1 cellular context compared by ENCODE assay signal in the genomic region with DNA sequence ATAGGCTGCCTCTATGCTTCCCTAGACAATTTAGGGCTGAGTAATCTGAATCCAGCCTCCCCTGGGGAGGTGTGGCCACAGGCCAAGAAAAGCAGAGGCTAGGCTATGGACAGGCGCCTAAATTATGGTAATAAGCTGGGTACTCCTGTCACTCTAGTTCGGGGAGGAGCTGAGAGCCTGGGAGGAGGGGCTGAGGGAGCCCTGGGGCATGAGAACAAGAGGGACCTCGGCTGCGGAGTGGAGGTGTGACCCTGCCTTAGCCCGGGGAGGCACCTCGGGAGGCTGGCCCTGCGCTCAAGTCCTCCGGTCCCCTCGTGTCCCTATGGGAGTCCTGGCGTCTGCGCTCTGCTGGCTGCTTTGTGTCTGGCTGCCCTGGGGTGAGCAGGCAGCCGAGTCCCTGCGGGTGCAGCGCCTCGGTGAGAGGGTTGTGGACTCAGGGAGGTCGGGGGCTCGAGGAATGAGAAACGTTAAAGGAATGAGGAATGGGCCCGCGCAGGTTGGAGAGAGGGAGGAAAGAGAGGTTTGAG.
A peak's percentile ranks its signal among the peaks of the same experiment; 100 is the strongest.
TF ChIP-seq lines count a peak whose summit lies in the region.

OTOG (plus strand) TSS at position 209 of the 527 bp plus-strand sequence; CDS start at position 323, 114 bp downstream.

TF ChIP-seq in HEK293, 187 proteins besides CTCF, POLR2A, EP300 and RAD21 (continued from another document):
- TF ChIP-seq, protein P1, sequence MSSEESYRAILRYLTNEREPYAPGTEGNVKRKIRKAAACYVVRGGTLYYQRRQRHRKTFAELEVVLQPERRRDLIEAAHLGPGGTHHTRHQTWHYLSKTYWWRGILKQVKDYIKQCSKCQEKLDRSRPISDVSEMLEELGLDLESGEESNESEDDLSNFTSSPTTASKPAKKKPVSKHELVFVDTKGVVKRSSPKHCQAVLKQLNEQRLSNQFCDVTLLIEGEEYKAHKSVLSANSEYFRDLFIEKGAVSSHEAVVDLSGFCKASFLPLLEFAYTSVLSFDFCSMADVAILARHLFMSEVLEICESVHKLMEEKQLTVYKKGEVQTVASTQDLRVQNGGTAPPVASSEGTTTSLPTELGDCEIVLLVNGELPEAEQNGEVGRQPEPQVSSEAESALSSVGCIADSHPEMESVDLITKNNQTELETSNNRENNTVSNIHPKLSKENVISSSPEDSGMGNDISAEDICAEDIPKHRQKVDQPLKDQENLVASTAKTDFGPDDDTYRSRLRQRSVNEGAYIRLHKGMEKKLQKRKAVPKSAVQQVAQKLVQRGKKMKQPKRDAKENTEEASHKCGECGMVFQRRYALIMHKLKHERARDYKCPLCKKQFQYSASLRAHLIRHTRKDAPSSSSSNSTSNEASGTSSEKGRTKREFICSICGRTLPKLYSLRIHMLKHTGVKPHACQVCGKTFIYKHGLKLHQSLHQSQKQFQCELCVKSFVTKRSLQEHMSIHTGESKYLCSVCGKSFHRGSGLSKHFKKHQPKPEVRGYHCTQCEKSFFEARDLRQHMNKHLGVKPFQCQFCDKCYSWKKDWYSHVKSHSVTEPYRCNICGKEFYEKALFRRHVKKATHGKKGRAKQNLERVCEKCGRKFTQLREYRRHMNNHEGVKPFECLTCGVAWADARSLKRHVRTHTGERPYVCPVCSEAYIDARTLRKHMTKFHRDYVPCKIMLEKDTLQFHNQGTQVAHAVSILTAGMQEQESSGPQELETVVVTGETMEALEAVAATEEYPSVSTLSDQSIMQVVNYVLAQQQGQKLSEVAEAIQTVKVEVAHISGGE (tag by site-specific recombination; conservative IDR thresholded peaks at IDR 0.05; ENCODE audit: low read depth) = no peak
- TF ChIP-seq, protein P2, sequence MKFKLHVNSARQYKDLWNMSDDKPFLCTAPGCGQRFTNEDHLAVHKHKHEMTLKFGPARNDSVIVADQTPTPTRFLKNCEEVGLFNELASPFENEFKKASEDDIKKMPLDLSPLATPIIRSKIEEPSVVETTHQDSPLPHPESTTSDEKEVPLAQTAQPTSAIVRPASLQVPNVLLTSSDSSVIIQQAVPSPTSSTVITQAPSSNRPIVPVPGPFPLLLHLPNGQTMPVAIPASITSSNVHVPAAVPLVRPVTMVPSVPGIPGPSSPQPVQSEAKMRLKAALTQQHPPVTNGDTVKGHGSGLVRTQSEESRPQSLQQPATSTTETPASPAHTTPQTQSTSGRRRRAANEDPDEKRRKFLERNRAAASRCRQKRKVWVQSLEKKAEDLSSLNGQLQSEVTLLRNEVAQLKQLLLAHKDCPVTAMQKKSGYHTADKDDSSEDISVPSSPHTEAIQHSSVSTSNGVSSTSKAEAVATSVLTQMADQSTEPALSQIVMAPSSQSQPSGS (tag by site-specific recombination; IDR thresholded peaks at IDR 0.05; ENCODE audit: low read depth) = no peak
- TF ChIP-seq TCF7L2 (IDR thresholded peaks at IDR 0.05; ENCODE audit: borderline replicate concordance, low read depth, low read length) (no peak), ZFHX2 (tag by site-specific recombination; conservative IDR thresholded peaks at IDR 0.05) (no peak), EGR2 (tag by site-specific recombination; IDR thresholded peaks at IDR 0.05; ENCODE audit: low read depth) (no peak), ZNF423 (tag by site-specific recombination; IDR thresholded peaks at IDR 0.05) (0 out of 2 replicates have a peak, but pooled peaks have one; percentile 34), ZBTB48 (tag by site-specific recombination; IDR thresholded peaks at IDR 0.05) (peak; percentile 74), SCRT2 (tag by site-specific recombination; IDR thresholded peaks at IDR 0.05) (no peak), PATZ1 (tag by site-specific recombination; IDR thresholded peaks at IDR 0.05) (peak; percentile 61; the same call in 1 of the 2 replicates), ZNF529 (tag by site-specific recombination; IDR thresholded peaks at IDR 0.05; ENCODE audit: insufficient replicate concordance) (peak; percentile 86), ZNF184 (tag by site-specific recombination; IDR thresholded peaks at IDR 0.05) (no peak), SCRT1 (tag by site-specific recombination; IDR thresholded peaks at IDR 0.05; ENCODE audit: borderline replicate concordance) (no peak), ZNF701 (tag by site-specific recombination; IDR thresholded peaks at IDR 0.05) (no peak), ZNF398 (tag by site-specific recombination; IDR thresholded peaks at IDR 0.05) (no peak), ZNF394 (tag by site-specific recombination; IDR thresholded peaks at IDR 0.05; ENCODE audit: borderline replicate concordance) (peak; percentile 29; the same call in 1 of the 2 replicates), TRIM28 (IDR thresholded peaks at IDR 0.05; ENCODE audit: borderline replicate concordance, low read length) (0 out of 2 replicates have a peak, but pooled peaks have one; percentile 39), SP7 (tag by site-specific recombination; IDR thresholded peaks at IDR 0.05) (peak; percentile 41), GLIS2 (tag by site-specific recombination; IDR thresholded peaks at IDR 0.05) (peak; percentile 71), ZXDB (tag by site-specific recombination; IDR thresholded peaks at IDR 0.05) (no peak), ZNF280C (tag by site-specific recombination; IDR thresholded peaks at IDR 0.05) (no peak), ZSCAN4 (tag by site-specific recombination; IDR thresholded peaks at IDR 0.05) (no peak), ZNF2 (tag by site-specific recombination; IDR thresholded peaks at IDR 0.05) (no peak; the same call in 1 of the 2 replicates), ZNF510 (tag by site-specific recombination; IDR thresholded peaks at IDR 0.05; ENCODE audit: insufficient replicate concordance) (no peak), MEIS1 (CRISPR knock-in tag; IDR thresholded peaks at IDR 0.05; ENCODE audit: borderline replicate concordance) (no peak), ZNF362 (tag by site-specific recombination; IDR thresholded peaks at IDR 0.05) (no peak), ZNF561 (tag by site-specific recombination; IDR thresholded peaks at IDR 0.05; ENCODE audit: borderline replicate concordance) (peak; percentile 43; the same call in 1 of the 2 replicates), ZNF660 (tag by site-specific recombination; IDR thresholded peaks at IDR 0.05) (no peak)
- TF ChIP-seq, protein P3, sequence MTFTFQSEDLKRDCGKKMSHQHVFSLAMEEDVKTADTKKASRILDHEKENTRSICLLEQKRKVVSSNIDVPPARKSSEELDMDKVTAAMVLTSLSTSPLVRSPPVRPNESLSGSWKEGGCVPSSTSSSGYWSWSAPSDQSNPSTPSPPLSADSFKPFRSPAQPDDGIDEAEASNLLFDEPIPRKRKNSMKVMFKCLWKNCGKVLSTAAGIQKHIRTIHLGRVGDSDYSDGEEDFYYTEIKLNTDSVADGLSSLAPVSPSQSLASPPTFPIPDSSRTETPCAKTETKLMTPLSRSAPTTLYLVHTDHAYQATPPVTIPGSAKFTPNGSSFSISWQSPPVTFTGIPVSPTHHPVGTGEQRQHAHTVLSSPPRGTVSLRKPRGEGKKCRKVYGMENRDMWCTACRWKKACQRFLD (tag by site-specific recombination; IDR thresholded peaks at IDR 0.05) = no peak
- TF ChIP-seq, protein P4, sequence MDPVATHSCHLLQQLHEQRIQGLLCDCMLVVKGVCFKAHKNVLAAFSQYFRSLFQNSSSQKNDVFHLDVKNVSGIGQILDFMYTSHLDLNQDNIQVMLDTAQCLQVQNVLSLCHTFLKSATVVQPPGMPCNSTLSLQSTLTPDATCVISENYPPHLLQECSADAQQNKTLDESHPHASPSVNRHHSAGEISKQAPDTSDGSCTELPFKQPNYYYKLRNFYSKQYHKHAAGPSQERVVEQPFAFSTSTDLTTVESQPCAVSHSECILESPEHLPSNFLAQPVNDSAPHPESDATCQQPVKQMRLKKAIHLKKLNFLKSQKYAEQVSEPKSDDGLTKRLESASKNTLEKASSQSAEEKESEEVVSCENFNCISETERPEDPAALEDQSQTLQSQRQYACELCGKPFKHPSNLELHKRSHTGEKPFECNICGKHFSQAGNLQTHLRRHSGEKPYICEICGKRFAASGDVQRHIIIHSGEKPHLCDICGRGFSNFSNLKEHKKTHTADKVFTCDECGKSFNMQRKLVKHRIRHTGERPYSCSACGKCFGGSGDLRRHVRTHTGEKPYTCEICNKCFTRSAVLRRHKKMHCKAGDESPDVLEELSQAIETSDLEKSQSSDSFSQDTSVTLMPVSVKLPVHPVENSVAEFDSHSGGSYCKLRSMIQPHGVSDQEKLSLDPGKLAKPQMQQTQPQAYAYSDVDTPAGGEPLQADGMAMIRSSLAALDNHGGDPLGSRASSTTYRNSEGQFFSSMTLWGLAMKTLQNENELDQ (tag by site-specific recombination; IDR thresholded peaks at IDR 0.05; ENCODE audit: low read depth) = no peak
